In the genomic region with DNA sequence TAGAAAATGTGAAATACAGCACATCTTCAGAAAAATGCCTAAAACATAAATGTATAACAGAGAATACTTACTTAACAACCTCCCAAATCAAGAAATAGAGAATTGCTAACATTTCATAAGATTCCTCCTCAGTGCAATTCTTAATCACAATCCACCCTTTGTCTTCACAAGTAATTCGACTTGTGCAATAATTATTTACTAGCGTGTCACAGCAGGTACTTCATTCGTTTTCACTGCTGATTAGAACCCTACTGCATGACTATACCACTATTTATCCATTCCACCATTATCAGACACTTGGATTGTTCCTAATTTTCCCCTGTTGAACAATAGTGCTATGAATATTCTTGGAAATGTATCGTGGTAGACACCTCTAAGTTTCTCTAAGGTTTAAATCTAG, we compare ENCODE assay signal across 22 cellular contexts.
DNase-seq lines count a peak whose midpoint lies in the region; ATAC-seq, FAIRE-seq and TF ChIP-seq lines count a peak whose summit lies in the region.
"Had no signal": no experiment of that assay in that cellular context is flagged by ENCODE, and none has a peak within 500 bp of the region (broad histone marks: within the 10 kb centered on the region; RNA-seq: fewer than 3 reads in every experiment).

No MANE protein-coding gene starts in this region.

- no peak overlapping the region for H3K4me3 ChIP-seq in breast epithelium
- no peak overlapping the region for H3K4me3 ChIP-seq in keratinocyte (ENCODE audit: control insufficient read depth in 2 of 3, extremely low read depth in 1 of 3, insufficient read depth in 2 of 3, low read depth in 1 of 3, low read length in 3 of 3)
- H3K4me3 ChIP-seq: BLaER1, HAP-1 had no signal

- H4K20me1 ChIP-seq in keratinocyte (ENCODE audit: control insufficient read depth, extremely low read depth, insufficient read depth, low read length) = no peaks in the 10 kb centered on the region
- H4K20me1 ChIP-seq: BLaER1 had no signal

- H3K36me3 Mint-ChIP-seq in MCF 10A (ENCODE audit: insufficient read depth, unreplicated experiment) = no peaks in the 10 kb centered on the region
- H3K36me3 Mint-ChIP-seq in naive thymus-derived CD8-positive, alpha-beta T cell = peaks cover 0 to 29% (median 2%) of the 10 kb centered on the region in 3 donors

- no TSS peak for BruUV-seq in MCF 10A (replicated peaks; lab: Mats Ljungman, UMichigan)

- peak; percentile 62 for FAIRE-seq in keratinocyte (lab: Jason Lieb, UNC)
- FAIRE-seq: A204.1, G401.6, GM12892, H54 had no signal

- no peak overlapping the region for H2AFZ ChIP-seq in keratinocyte (ENCODE audit: control insufficient read depth, low read length)

- POLR2A ChIA-PET in MCF 10A (lab: Yijun Ruan, JAX) = interaction anchor here (0.6 to 1.6 kb wide), 3 partner anchors 32 to 381 kb away, joined by 3 read pairs; partner anchors contain the start of gene PHLDA1
- POLR2A ChIA-PET in naive thymus-derived CD8-positive, alpha-beta T cell (lab: Charles Lee) = no interaction called here

- CTCF ChIA-PET in MCF 10A (lab: Yijun Ruan, JAX) = no interaction called here

- H3K27me3 ChIP-seq in breast epithelium (no peaks in the 10 kb centered on the region), keratinocyte (ENCODE audit: control insufficient read depth, extremely low read depth, insufficient read depth, low read length) (no peaks in the 10 kb centered on the region)
- H3K27me3 ChIP-seq: BLaER1 had no signal

- DNase-seq in MCF 10A (ENCODE audit: unreplicated experiment) (peak; percentile 30), breast epithelium (ENCODE audit: low spot score in 2 of 2) (no peak), epithelial cell of prostate (ENCODE audit: low read depth, low spot score) (peak; percentile 22), keratinocyte (ENCODE audit: low read depth, low spot score) (no peak), NCI-H510A (lab: John Stamatoyannopoulos, UW) (no peak)
- no peak for DNase-seq in naive thymus-derived CD8-positive, alpha-beta T cell
- DNase-seq: Caco-2; CD4-positive, CD25-positive, alpha-beta regulatory T cell; CD8-positive, alpha-beta T cell; DMS153; DND-41; GOT3; HFFc6 had no signal

- H3K4me3 Mint-ChIP-seq in MCF 10A (ENCODE audit: unreplicated experiment) = no peak overlapping the region
- H3K4me3 Mint-ChIP-seq in naive thymus-derived CD8-positive, alpha-beta T cell = no peak overlapping the region
- H3K4me3 Mint-ChIP-seq: B cell; CD4-positive, CD25-positive, alpha-beta regulatory T cell; CD8-positive, alpha-beta T cell; HFFc6 had no signal

- H3K4me1 Mint-ChIP-seq in MCF 10A (ENCODE audit: insufficient read depth, unreplicated experiment) = peaks cover 7% of the 10 kb centered on the region
- peaks cover 8 to 21% (median 13%) of the 10 kb centered on the region in 4 donors for H3K4me1 Mint-ChIP-seq in naive thymus-derived CD8-positive, alpha-beta T cell

- intact Hi-C loops in MCF 10A (cut with micrococcal nuclease) (no loop called here), breast epithelium (cut with DNase I; ENCODE audit: low total_unique reads) (no loop called here)

- H3K79me2 ChIP-seq in keratinocyte (ENCODE audit: control insufficient read depth, insufficient read depth, low read length) = no peaks in the 10 kb centered on the region

- H3K4me1 ChIP-seq in breast epithelium = no peaks in the 10 kb centered on the region
- peaks cover 6% of the 10 kb centered on the region for H3K4me1 ChIP-seq in keratinocyte (ENCODE audit: control insufficient read depth, extremely low read depth, insufficient read depth, low read length)
- H3K4me1 ChIP-seq: BLaER1, Caco-2, HAP-1 had no signal

- peak overlapping the region; percentile 18 for H3K27ac Mint-ChIP-seq in MCF 10A (ENCODE audit: low read depth, unreplicated experiment)
- peak overlapping the region in 1 of 10 donors; percentile 19 for H3K27ac Mint-ChIP-seq in naive thymus-derived CD8-positive, alpha-beta T cell
- H3K27ac Mint-ChIP-seq: B cell; CD8-positive, alpha-beta T cell; HFFc6 had no signal

- no peak overlapping the region for H3K9ac ChIP-seq in keratinocyte (ENCODE audit: control insufficient read depth, extremely low read depth, insufficient read depth, low read length)
- H3K9ac ChIP-seq: BLaER1 had no signal

- no peak for ATAC-seq in naive thymus-derived CD8-positive, alpha-beta T cell
- ATAC-seq: CD8-positive, alpha-beta T cell had no signal

- dilution Hi-C loops in keratinocyte (cut with MboI; ENCODE audit: extremely low pct_ligation_motif_present, low sequenced_read_pairs) = no loop called here

- H3K27ac ChIP-seq in breast epithelium (no peak overlapping the region), epithelial cell of prostate (no peak overlapping the region), keratinocyte (ENCODE audit: control insufficient read depth, insufficient read depth, low read length) (no peak overlapping the region)
- H3K27ac ChIP-seq: 22Rv1, BLaER1, C4-2B had no signal

- H3K27me3 Mint-ChIP-seq in MCF 10A (ENCODE audit: insufficient read depth, unreplicated experiment) = no peaks in the 10 kb centered on the region
- H3K27me3 Mint-ChIP-seq in naive thymus-derived CD8-positive, alpha-beta T cell = no peaks in the 10 kb centered on the region
- H3K27me3 Mint-ChIP-seq: B cell; CD4-positive, CD25-positive, alpha-beta regulatory T cell had no signal

- H3K9me3 Mint-ChIP-seq in MCF 10A (ENCODE audit: unreplicated experiment) = no peaks in the 10 kb centered on the region
- H3K9me3 Mint-ChIP-seq in naive thymus-derived CD8-positive, alpha-beta T cell = no peaks in the 10 kb centered on the region
- H3K9me3 Mint-ChIP-seq: CD8-positive, alpha-beta T cell; HFFc6 had no signal

- no peak for TF ChIP-seq CTCF in MCF 10A (IDR thresholded peaks at IDR 0.05; ENCODE audit: unreplicated experiment)
- no peak for TF ChIP-seq CTCF in breast epithelium (IDR thresholded peaks at IDR 0.05)
- TF ChIP-seq CTCF in keratinocyte (optimal IDR thresholded peaks at IDR 0.05 in 1 of 3, IDR thresholded peaks at IDR 0.05 in 1 of 3, conservative IDR thresholded peaks at IDR 0.05 in 1 of 3; ENCODE audit: extremely low read depth in 1 of 3, insufficient read depth in 2 of 3, low read length in 3 of 3) = no peak

- H3K9me3 ChIP-seq in breast epithelium = no peaks in the 10 kb centered on the region
- H3K9me3 ChIP-seq in keratinocyte (ENCODE audit: control insufficient read depth, low read depth, low read length) = no peaks in the 10 kb centered on the region
- H3K9me3 ChIP-seq: BLaER1, Caco-2, HAP-1 had no signal

- no peaks in the 10 kb centered on the region for H3K36me3 ChIP-seq in breast epithelium
- H3K36me3 ChIP-seq in keratinocyte (ENCODE audit: control insufficient read depth in 2 of 2, extremely low read depth in 1 of 2, insufficient read depth in 2 of 2, low read length in 2 of 2) = no peaks in the 10 kb centered on the region
- H3K36me3 ChIP-seq: BLaER1, HAP-1 had no signal

- no peaks in the 10 kb centered on the region for H3K9me1 ChIP-seq in keratinocyte (ENCODE audit: control insufficient read depth, extremely low read depth, insufficient read depth, low read length)

- TF ChIP-seq POLR2A in breast epithelium (IDR thresholded peaks at IDR 0.05) = no peak

- no peak overlapping the region for H3K4me2 ChIP-seq in keratinocyte (ENCODE audit: control insufficient read depth, extremely low read depth, insufficient read depth, low read depth, low read length)
- H3K4me2 ChIP-seq: BLaER1 had no signal

Comparison
In these comparisons a context has a peak if more than half of its experiments do, and no peak if none do; other contexts are left out.
1. DNase-seq: peak in MCF 10A (single experiment) and epithelial cell of prostate (single experiment); none in breast epithelium (0 of 2), keratinocyte (single experiment), NCI-H510A (single experiment) and naive thymus-derived CD8-positive, alpha-beta T cell (0 of 10).